ENCODE assay signal across 1 cellular context in genomic region chr12:89051065-89051677, GRCh38.
TF ChIP-seq lines count a peak whose summit lies in the region.

No MANE protein-coding gene starts in this region.

TF ChIP-seq in K562, 482 proteins besides CTCF, POLR2A, EP300 and RAD21 (continued from another document):
- TF ChIP-seq, protein P1, sequence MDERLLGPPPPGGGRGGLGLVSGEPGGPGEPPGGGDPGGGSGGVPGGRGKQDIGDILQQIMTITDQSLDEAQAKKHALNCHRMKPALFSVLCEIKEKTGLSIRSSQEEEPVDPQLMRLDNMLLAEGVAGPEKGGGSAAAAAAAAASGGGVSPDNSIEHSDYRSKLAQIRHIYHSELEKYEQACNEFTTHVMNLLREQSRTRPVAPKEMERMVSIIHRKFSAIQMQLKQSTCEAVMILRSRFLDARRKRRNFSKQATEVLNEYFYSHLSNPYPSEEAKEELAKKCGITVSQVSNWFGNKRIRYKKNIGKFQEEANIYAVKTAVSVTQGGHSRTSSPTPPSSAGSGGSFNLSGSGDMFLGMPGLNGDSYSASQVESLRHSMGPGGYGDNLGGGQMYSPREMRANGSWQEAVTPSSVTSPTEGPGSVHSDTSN (CRISPR knock-in tag; IDR thresholded peaks at IDR 0.05; ENCODE audit: low read depth) = no peak
- TF ChIP-seq, protein P1 (tag; conservative IDR thresholded peaks at IDR 0.05; ENCODE audit: low read depth) = peak; percentile 80
- TF ChIP-seq MEIS2 (IDR thresholded peaks at IDR 0.05; ENCODE audit: partially characterized antibody) (peak; percentile 62), ZNF384 (IDR thresholded peaks at IDR 0.05; ENCODE audit: low read depth, low read length) (no peak)
